ENCODE assay signal across 38 cellular contexts in genomic region chr6:40983752-40984151, GRCh38. TPM values are rescaled to one million over a fixed set of nuclear protein-coding genes. Genes with fewer than 3 reads are reported as not detected.
"Had no signal": no experiment of that assay in that cellular context is flagged by ENCODE, and none has a peak within 500 bp of the region (broad histone marks: within the 10 kb centered on the region; RNA-seq: fewer than 3 reads in every experiment).

No MANE protein-coding gene starts in this region.

- H3K4me1 ChIP-seq: body of pancreas had no signal

- H3K4me2 ChIP-seq: PC-9 had no signal

- DNase-seq: activated CD4-positive, alpha-beta memory T cell treated with anti-CD3 and anti-CD28 coated beads, Interleukin-2, amount 10 ng/mL, durations not matched to agents 7 days and 5 days; activated CD4-positive, alpha-beta T cell treated with anti-CD3 and anti-CD28 coated beads for 1 hour; activated CD4-positive, alpha-beta T cell treated with anti-CD3 and anti-CD28 coated beads for 48 hours; activated CD4-positive, CD25-positive, alpha-beta regulatory T cell; activated CD8-positive, alpha-beta memory T cell treated with anti-CD3 and anti-CD28 coated beads for 24 hours; activated CD8-positive, alpha-beta memory T cell treated with anti-CD3 and anti-CD28 coated beads, Interleukin-2, amount 10 ng/mL, durations not matched to agents 7 days and 5 days; activated CD8-positive, alpha-beta memory T cell treated with anti-CD3 and anti-CD28 coated beads, Interleukin-2, amount 50 U/mL, for 48 hours; activated effector memory CD4-positive, alpha-beta T cell treated with anti-CD3 and anti-CD28 coated beads, Interleukin-2, amount 50 U/mL, for 16 hours; activated naive CD4-positive, alpha-beta T cell; activated naive CD8-positive, alpha-beta T cell treated with anti-CD3 and anti-CD28 coated beads, Interleukin-2, amount 10 ng/mL, durations not matched to agents 7 days and 5 days; activated T-cell treated with anti-CD3 and anti-CD28 coated beads, Interleukin-2, amount 50 U/mL, for 72 hours; body of pancreas; central memory CD4-positive, alpha-beta T cell; Kasumi-1; MG63; NCI-H1048; NCI-H1105 treated with DMSO at 0.1 percent for 48 hours; NCI-H1436; NCI-H1694; NCI-H1930; NCI-H345; NCI-H526; NCI-H748 treated with DMSO at 0.1 percent for 48 hours; NK-92 treated with Interleukin-12 subunit alpha and Interleukin-12 subunit beta, amount 100 ng/mL, for 24 hours; PC-9; Right ventricle myocardium superior; SW 1271; T-helper 1 cell; T-helper 2 cell; T-helper 9 cell had no signal

- H3K9me3 Mint-ChIP-seq: activated CD4-positive, alpha-beta memory T cell treated with anti-CD3 and anti-CD28 coated beads, Interleukin-2, amount 10 ng/mL, durations not matched to agents 7 days and 5 days; activated naive CD4-positive, alpha-beta T cell treated with anti-CD3 and anti-CD28 coated beads, Interleukin-2, amount 50 U/mL, for 24 hours; activated naive CD8-positive, alpha-beta T cell treated with anti-CD3 and anti-CD28 coated beads, Interleukin-2, amount 10 ng/mL, durations not matched to agents 7 days and 5 days; activated T-cell treated with anti-CD3 and anti-CD28 coated beads, Interleukin-2, amount 50 U/mL, for 72 hours; activated T-helper 17 cell treated with anti-CD3 and anti-CD28 coated beads, Interleukin-2, amount 50 U/mL, for 72 hours had no signal

- H3K4me1 Mint-ChIP-seq: activated CD4-positive, alpha-beta memory T cell treated with anti-CD3 and anti-CD28 coated beads, Interleukin-2, amount 10 ng/mL, durations not matched to agents 7 days and 5 days; activated CD8-positive, alpha-beta memory T cell treated with anti-CD3 and anti-CD28 coated beads, Interleukin-2, amount 10 ng/mL, durations not matched to agents 7 days and 5 days; activated naive CD4-positive, alpha-beta T cell treated with anti-CD3 and anti-CD28 coated beads, Interleukin-2, amount 50 U/mL, for 24 hours; activated naive CD8-positive, alpha-beta T cell treated with anti-CD3 and anti-CD28 coated beads, Interleukin-2, amount 10 ng/mL, durations not matched to agents 7 days and 5 days; activated T-helper 17 cell treated with anti-CD3 and anti-CD28 coated beads, Interleukin-2, amount 50 U/mL, for 72 hours had no signal

- H3K4me3 Mint-ChIP-seq: activated CD4-positive, alpha-beta memory T cell treated with anti-CD3 and anti-CD28 coated beads, Interleukin-2, amount 10 ng/mL, durations not matched to agents 7 days and 5 days; activated CD8-positive, alpha-beta memory T cell treated with anti-CD3 and anti-CD28 coated beads, Interleukin-2, amount 10 ng/mL, durations not matched to agents 7 days and 5 days; activated naive CD4-positive, alpha-beta T cell treated with anti-CD3 and anti-CD28 coated beads, Interleukin-2, amount 50 U/mL, for 24 hours; activated naive CD8-positive, alpha-beta T cell treated with anti-CD3 and anti-CD28 coated beads, Interleukin-2, amount 10 ng/mL, durations not matched to agents 7 days and 5 days; activated T-cell treated with anti-CD3 and anti-CD28 coated beads, Interleukin-2, amount 50 U/mL, for 72 hours; activated T-helper 17 cell treated with anti-CD3 and anti-CD28 coated beads, Interleukin-2, amount 50 U/mL, for 72 hours had no signal

- H3K36me3 ChIP-seq: MG63 had no signal

- H3K36me3 Mint-ChIP-seq: activated CD8-positive, alpha-beta memory T cell treated with anti-CD3 and anti-CD28 coated beads, Interleukin-2, amount 10 ng/mL, durations not matched to agents 7 days and 5 days; activated naive CD8-positive, alpha-beta T cell treated with anti-CD3 and anti-CD28 coated beads, Interleukin-2, amount 10 ng/mL, durations not matched to agents 7 days and 5 days had no signal

- H3K27me3 ChIP-seq: body of pancreas, MG63 had no signal

- H3K27ac ChIP-seq: body of pancreas, PC-9, VCaP had no signal

- H3K4me3 ChIP-seq: body of pancreas, MG63, PC-9 had no signal

- ATAC-seq: activated CD8-positive, alpha-beta memory T cell treated with anti-CD3 and anti-CD28 coated beads, Interleukin-2, amount 10 ng/mL, durations not matched to agents 7 days and 5 days; activated T-cell treated with anti-CD3 and anti-CD28 coated beads, Interleukin-2, amount 50 U/mL, for 72 hours; activated T-helper 17 cell treated with anti-CD3 and anti-CD28 coated beads, Interleukin-2, amount 50 U/mL, for 72 hours; body of pancreas had no signal

- H2AFZ ChIP-seq: PC-9 had no signal

- H3K27ac Mint-ChIP-seq: activated CD4-positive, alpha-beta memory T cell treated with anti-CD3 and anti-CD28 coated beads, Interleukin-2, amount 10 ng/mL, durations not matched to agents 7 days and 5 days; activated CD8-positive, alpha-beta memory T cell treated with anti-CD3 and anti-CD28 coated beads, Interleukin-2, amount 10 ng/mL, durations not matched to agents 7 days and 5 days; activated naive CD4-positive, alpha-beta T cell treated with anti-CD3 and anti-CD28 coated beads, Interleukin-2, amount 50 U/mL, for 24 hours; activated naive CD8-positive, alpha-beta T cell treated with anti-CD3 and anti-CD28 coated beads, Interleukin-2, amount 10 ng/mL, durations not matched to agents 7 days and 5 days; activated T-cell treated with anti-CD3 and anti-CD28 coated beads, Interleukin-2, amount 50 U/mL, for 72 hours; activated T-helper 17 cell treated with anti-CD3 and anti-CD28 coated beads, Interleukin-2, amount 50 U/mL, for 72 hours had no signal

- H3K9me3 ChIP-seq: body of pancreas, MG63 had no signal

RNA-seq across cellular contexts. Expression of gene TSPO2, which starts 58.5 kb away (rescaled TPM):
- total RNA-seq: activated CD4-positive, alpha-beta memory T cell treated with anti-CD3 and anti-CD28 coated beads, Interleukin-2, amount 10 ng/mL, durations not matched to agents 7 days and 5 days; activated CD8-positive, alpha-beta memory T cell treated with anti-CD3 and anti-CD28 coated beads, Interleukin-2, amount 10 ng/mL, durations not matched to agents 7 days and 5 days; activated naive CD8-positive, alpha-beta T cell treated with anti-CD3 and anti-CD28 coated beads, Interleukin-2, amount 10 ng/mL, durations not matched to agents 7 days and 5 days; activated T-cell treated with anti-CD3 and anti-CD28 coated beads, Interleukin-2, amount 50 U/mL, for 72 hours; activated T-helper 17 cell treated with anti-CD3 and anti-CD28 coated beads, Interleukin-2, amount 50 U/mL, for 72 hours; astrocyte; body of pancreas; bronchial epithelial cell; cerebellum; NCI-H460; OCI-LY7; PC-9; Right ventricle myocardium superior had no signal
